Comparison of ENCODE assay signal across 9 cellular contexts in the genomic region with DNA sequence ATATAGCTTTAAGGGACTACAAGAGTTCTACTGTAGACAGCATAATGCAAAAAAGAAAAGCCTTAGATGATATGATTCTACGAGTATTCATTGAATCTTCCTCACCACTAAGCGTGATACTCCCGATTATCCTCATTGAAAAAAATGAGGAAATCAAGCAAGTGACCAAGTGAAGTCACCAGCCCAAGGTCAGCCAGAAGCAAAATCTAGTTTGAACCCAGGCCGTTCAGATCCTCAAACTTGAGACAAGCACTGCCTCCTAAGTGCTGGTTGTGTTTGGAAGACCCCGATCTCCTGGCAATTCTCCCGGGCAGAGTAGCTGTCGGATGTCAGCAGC. TPM values are rescaled to one million over a fixed set of nuclear protein-coding genes. Genes with fewer than 3 reads are reported as not detected.
DNase-seq lines count a peak whose midpoint lies in the region; ATAC-seq and TF ChIP-seq lines count a peak whose summit lies in the region.
"Had no signal": no experiment of that assay in that cellular context is flagged by ENCODE, and none has a peak within 500 bp of the region (broad histone marks: within the 10 kb centered on the region; RNA-seq: fewer than 3 reads in every experiment).

No MANE protein-coding gene starts in this region.

- no peak for DNase-seq in CD4-positive, alpha-beta T cell
- DNase-seq in OCI-LY7 (ENCODE audit: low spot score) = no peak
- no peak for DNase-seq in epithelial cell of esophagus (ENCODE audit: low read depth)
- DNase-seq in osteoblast (ENCODE audit: insufficient read length, low spot score, missing footprints) = no peak
- DNase-seq in NCI-H510A (lab: John Stamatoyannopoulos, UW) = no peak
- no peak for DNase-seq in activated CD4-positive, alpha-beta T cell treated with anti-CD3 and anti-CD28 coated beads, Interleukin-2, amount 50 U/mL, for 4 hours
- DNase-seq: stimulated activated CD4-positive, alpha-beta T cell treated with anti-CD3 and anti-CD28 coated beads, Interleukin-4, amount 100 ng/mL, for 4 hours had no signal

- POLR2A ChIA-PET in CD4-positive, alpha-beta T cell (lab: Charles Lee) = interaction anchor here (0.6 to 2.3 kb wide), 7 partner anchors 9 to 84 kb away, joined by 3 to 10 read pairs (median 4); no protein-coding TSS in a partner anchor
- POLR2A ChIA-PET in OCI-LY7 (lab: Charles Lee) = interaction anchor here (0.7 to 2.9 kb wide), 4 partner anchors 9 to 28 kb away, joined by 3 to 15 read pairs (median 8); no protein-coding TSS in a partner anchor

- H2AFZ ChIP-seq in OCI-LY7 (ENCODE audit: low read length) (no peak overlapping the region), osteoblast (ENCODE audit: low read length) (peak overlapping the region; percentile 89)

- peak overlapping the region; percentile 92 for H3K27ac ChIP-seq in CD4-positive, alpha-beta T cell (ENCODE audit: low read depth, low read length)
- H3K27ac ChIP-seq in OCI-LY7 (ENCODE audit: low read depth, low read length, poor library complexity, severe bottlenecking) (peak overlapping the region; percentile 92), osteoblast (ENCODE audit: low read depth, low read length) (peak overlapping the region; percentile 73)

- no peak for ATAC-seq in CD4-positive, alpha-beta T cell (ENCODE audit: poor library complexity)
- no peak for ATAC-seq in GM18867 (IDR thresholded peaks at IDR 0.05; ENCODE audit: unreplicated experiment)
- ATAC-seq in HG03108 (IDR thresholded peaks at IDR 0.05; ENCODE audit: unreplicated experiment) = no peak

- H3K9me3 ChIP-seq in CD4-positive, alpha-beta T cell (ENCODE audit: control insufficient read depth, low read length) = no peaks in the 10 kb centered on the region
- H3K9me3 ChIP-seq in OCI-LY7 (ENCODE audit: low read length) (no peaks in the 10 kb centered on the region), osteoblast (ENCODE audit: low read depth, low read length) (no peaks in the 10 kb centered on the region)

- peaks cover 41% of the 10 kb centered on the region for H3K36me3 ChIP-seq in OCI-LY7 (ENCODE audit: insufficient read depth, low read length)
- peaks cover 14% of the 10 kb centered on the region for H3K36me3 ChIP-seq in osteoblast (ENCODE audit: insufficient read depth, low read length)

- TF ChIP-seq CTCF in CD4-positive, alpha-beta T cell (IDR thresholded peaks at IDR 0.05) = no peak
- TF ChIP-seq CTCF in OCI-LY7 (conservative IDR thresholded peaks at IDR 0.05; ENCODE audit: low read length) (no peak), epithelial cell of esophagus (IDR thresholded peaks at IDR 0.05; ENCODE audit: insufficient read depth, low read depth, low read length, missing control alignments) (no peak), osteoblast (IDR thresholded peaks at IDR 0.05; ENCODE audit: extremely low read depth, low read depth, low read length) (no peak)

- peaks cover 42% of the 10 kb centered on the region for H3K36me3 Mint-ChIP-seq in CD4-positive, alpha-beta T cell (ENCODE audit: low read depth)

- peaks cover 72% of the 10 kb centered on the region for H3K4me1 Mint-ChIP-seq in CD4-positive, alpha-beta T cell (ENCODE audit: low read depth)

- H3K4me1 ChIP-seq in OCI-LY7 (ENCODE audit: insufficient read depth, low read length, poor library complexity, severe bottlenecking) = peaks cover 36% of the 10 kb centered on the region
- H3K4me1 ChIP-seq in osteoblast (ENCODE audit: insufficient read depth, low read length) = peaks cover 33% of the 10 kb centered on the region

- CTCF ChIA-PET in CD4-positive, alpha-beta T cell (lab: Charles Lee) = interaction anchor here (1.9 kb wide), 1 partner anchor 28 kb away, joined by 7 read pairs; no protein-coding TSS in a partner anchor
- CTCF ChIA-PET in OCI-LY7 (lab: Charles Lee; ENCODE audit: unreplicated experiment) = no interaction called here

- H4K20me1 ChIP-seq in OCI-LY7 (ENCODE audit: insufficient read depth, low read length) (peaks cover 22% of the 10 kb centered on the region; the same call in 1 of the 2 replicates), osteoblast (ENCODE audit: insufficient read depth, low read length) (peaks cover 29% of the 10 kb centered on the region)

- BruUV-seq in OCI-LY7 (replicated peaks; lab: Mats Ljungman, UMichigan) = no TSS peak

- H3K9me3 Mint-ChIP-seq in CD4-positive, alpha-beta T cell = no peaks in the 10 kb centered on the region

- H3K9me2 ChIP-seq in OCI-LY7 (ENCODE audit: insufficient read depth, low read length) = no peaks in the 10 kb centered on the region

- intact Hi-C loops in CD4-positive, alpha-beta T cell (cut with DNase I, micrococcal nuclease) = loop anchor here in 1 of 2 experiments (5.0 to 10.0 kb wide), 7 partner anchors 93 to 747 kb away; a partner anchor contains a TSS
- intact Hi-C loops in OCI-LY7 (cut with micrococcal nuclease; ENCODE audit: unreplicated experiment) = no loop called here

- H3K79me2 ChIP-seq in OCI-LY7 (ENCODE audit: insufficient read depth, low read depth, low read length) = peaks cover 71% of the 10 kb centered on the region
- H3K79me2 ChIP-seq in osteoblast (ENCODE audit: insufficient read depth, low read length) = peaks cover 69% of the 10 kb centered on the region

- no peaks in the 10 kb centered on the region for H3K27me3 ChIP-seq in CD4-positive, alpha-beta T cell (ENCODE audit: control insufficient read depth, insufficient read depth, low read length)
- H3K27me3 ChIP-seq in osteoblast (ENCODE audit: insufficient read depth, low read length) = no peaks in the 10 kb centered on the region

- H3K27ac Mint-ChIP-seq in CD4-positive, alpha-beta T cell = peak overlapping the region; percentile 83

- H3K4me3 ChIP-seq in OCI-LY7 (ENCODE audit: low read depth, low read length, poor library complexity, severe bottlenecking) (peak overlapping the region; percentile 80), epithelial cell of esophagus (ENCODE audit: low read length) (peak overlapping the region; percentile 88), osteoblast (ENCODE audit: insufficient read depth, low read length) (peak overlapping the region; percentile 85)

- peak overlapping the region; percentile 85 for H3K4me3 Mint-ChIP-seq in CD4-positive, alpha-beta T cell

- peak overlapping the region; percentile 91 for H3K4me2 ChIP-seq in OCI-LY7 (ENCODE audit: low read length)
- peak overlapping the region; percentile 82 for H3K4me2 ChIP-seq in osteoblast (ENCODE audit: insufficient read depth, low read length)

- H3K27me3 Mint-ChIP-seq in CD4-positive, alpha-beta T cell = no peaks in the 10 kb centered on the region

RNA-seq across cellular contexts. Expression of a gene that starts 0.8 kb away (rescaled TPM):
- 10 to 100 TPM; 68.6 to 70.7 TPM for total RNA-seq in CD4-positive, alpha-beta T cell
- 57.1 and 60.6 TPM in 2 replicates for total RNA-seq in OCI-LY7 (2014; rRNA removed; shearing (Covaris generic))
- total RNA-seq in OCI-LY7 (2022) (123 and 124 TPM in 2 replicates), osteoblast (43.4 and 45.4 TPM in 2 replicates)

RNA-seq across cellular contexts. Expression of a gene that starts 3.9 kb away (rescaled TPM):
- 10 to 100 TPM; 51.6 to 52.3 TPM for total RNA-seq in CD4-positive, alpha-beta T cell
- 135 and 140 TPM in 2 replicates for total RNA-seq in OCI-LY7 (2014; rRNA removed; shearing (Covaris generic))
- total RNA-seq in OCI-LY7 (2022) = 208 and 216 TPM in 2 replicates
- 94.1 and 113 TPM in 2 replicates for total RNA-seq in osteoblast

RNA-seq across cellular contexts. Expression of a gene that starts 53.0 kb away (rescaled TPM):
- 10 to 100 TPM in 1 of 2 experiments, 1 to 10 TPM in 1; 9.8 to 12.6 TPM for total RNA-seq in CD4-positive, alpha-beta T cell
- 17.0 and 24.4 TPM in 2 replicates for total RNA-seq in OCI-LY7 (2014; rRNA removed; shearing (Covaris generic))
- total RNA-seq in OCI-LY7 (2022) (24.1 and 36.6 TPM in 2 replicates), osteoblast (7.6 and 9.4 TPM in 2 replicates)
